ENCODE assay signal across 13 cellular contexts in genomic region chr1:8238141-8239038, GRCh38.
DNase-seq lines count a peak whose midpoint lies in the region; ATAC-seq, FAIRE-seq and TF ChIP-seq lines count a peak whose summit lies in the region.
"Had no signal": no experiment of that assay in that cellular context is flagged by ENCODE, and none has a peak within 500 bp of the region (broad histone marks: within the 10 kb centered on the region; RNA-seq: fewer than 3 reads in every experiment).

No MANE protein-coding gene starts in this region.

- no peaks in the 10 kb centered on the region for H3K27me3 Mint-ChIP-seq in progenitor cell of endocrine pancreas

- DNase-seq in EH (ENCODE audit: low read depth) (peak; percentile 92), RCC 7860 (ENCODE audit: low spot score) (peak; percentile 86), fibroblast of pulmonary artery (ENCODE audit: low read depth) (peak; percentile 92), progenitor cell of endocrine pancreas (ENCODE audit: low spot score, unreplicated experiment) (no peak), GM10266 (ENCODE audit: extremely low spot score) (no peak)
- DNase-seq: activated CD4-positive, alpha-beta T cell treated with anti-CD3 and anti-CD28 coated beads, Interleukin-2, amount 50 U/mL, for 4 hours; erythroblast; NCI-H2029 treated with DMSO at 0.1 percent for 48 hours had no signal

- no peak for TF ChIP-seq CTCF in fibroblast of pulmonary artery (IDR thresholded peaks at IDR 0.05; ENCODE audit: low read length, missing control alignments)
- no peak for TF ChIP-seq CTCF in progenitor cell of endocrine pancreas (IDR thresholded peaks at IDR 0.05; ENCODE audit: unreplicated experiment)
- no peak for TF ChIP-seq CTCF in GM10266 (IDR thresholded peaks at IDR 0.05; ENCODE audit: control insufficient read depth, insufficient read depth, low read depth, missing control alignments)

- H3K27ac Mint-ChIP-seq in progenitor cell of endocrine pancreas: peak overlapping the region; percentile 84

- FAIRE-seq in RCC 7860 (lab: Jason Lieb, UNC): peak; percentile 67

- H3K36me3 Mint-ChIP-seq in progenitor cell of endocrine pancreas (ENCODE audit: insufficient read depth): no peaks in the 10 kb centered on the region

- ATAC-seq in GM21619 (IDR thresholded peaks at IDR 0.05; ENCODE audit: unreplicated experiment) (no peak), HG03378 (IDR thresholded peaks at IDR 0.05; ENCODE audit: unreplicated experiment) (no peak), GM21526 (IDR thresholded peaks at IDR 0.05; ENCODE audit: low FRiP score, unreplicated experiment) (no peak)

- no peaks in the 10 kb centered on the region for H3K9me3 Mint-ChIP-seq in progenitor cell of endocrine pancreas (ENCODE audit: low read depth)

- no peak overlapping the region for H3K4me3 Mint-ChIP-seq in progenitor cell of endocrine pancreas (ENCODE audit: low read depth)

- H3K4me3 ChIP-seq in fibroblast of pulmonary artery (replicated peaks; ENCODE audit: low read depth, low read length): no peak overlapping the region
- H3K4me3 ChIP-seq: skin epidermis, tibial artery had no signal

- H3K4me1 Mint-ChIP-seq in progenitor cell of endocrine pancreas (ENCODE audit: low read depth): peaks cover 12% of the 10 kb centered on the region

Comparison
In these comparisons a context has a peak if more than half of its experiments do, and no peak if none do; other contexts are left out.
1. DNase-seq: peak in EH (single experiment), RCC 7860 (single experiment) and fibroblast of pulmonary artery (single experiment); none in progenitor cell of endocrine pancreas (single experiment) and GM10266 (single experiment).